Comparison of ENCODE assay signal across 22 cellular contexts in the genomic region with DNA sequence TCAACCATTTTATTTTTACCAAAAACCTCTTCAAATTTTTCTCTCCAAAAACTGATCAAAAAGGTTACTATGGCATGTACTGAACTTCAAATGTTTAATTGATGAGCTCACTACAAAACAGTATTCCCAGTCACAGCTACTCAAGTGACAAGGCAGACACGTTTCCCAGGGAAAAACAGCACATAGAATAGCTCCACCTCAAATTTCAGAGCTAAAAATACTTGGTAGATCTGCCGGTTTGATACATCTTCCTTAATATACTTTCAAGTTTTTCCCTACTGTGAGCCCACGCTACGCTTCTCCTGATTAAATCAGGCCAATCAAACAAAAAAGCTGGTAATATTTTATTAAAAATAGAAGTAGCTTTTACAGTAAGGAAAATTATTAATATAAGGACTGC.
"Had no signal": no experiment of that assay in that cellular context is flagged by ENCODE, and none has a peak within 500 bp of the region (broad histone marks: within the 10 kb centered on the region; RNA-seq: fewer than 3 reads in every experiment).

No MANE protein-coding gene starts in this region.

- H3K4me1 ChIP-seq: colonic mucosa, esophagus muscularis mucosa, esophagus squamous epithelium, foreskin keratinocyte, gastrocnemius medialis, gastroesophageal sphincter, heart left ventricle, heart right ventricle had no signal

- H3K27ac ChIP-seq: colonic mucosa, coronary artery, dorsolateral prefrontal cortex, epithelial cell of prostate, esophagus muscularis mucosa, esophagus squamous epithelium, foreskin keratinocyte, gastrocnemius medialis, gastroesophageal sphincter, heart left ventricle, heart right ventricle had no signal

- H3K36me3 ChIP-seq: colonic mucosa, esophagus squamous epithelium, gastrocnemius medialis had no signal

- H3K27me3 ChIP-seq: colonic mucosa, dorsolateral prefrontal cortex, esophagus muscularis mucosa, esophagus squamous epithelium, gastrocnemius medialis, gastroesophageal sphincter, heart left ventricle, heart right ventricle had no signal

- H3K4me3 ChIP-seq: colonic mucosa, coronary artery, dorsolateral prefrontal cortex, esophagus muscularis mucosa, esophagus squamous epithelium, gastrocnemius medialis, gastroesophageal sphincter, heart left ventricle, heart right ventricle had no signal

- DNase-seq: colonic mucosa; cortex of kidney; dermis blood vessel endothelial cell; dorsolateral prefrontal cortex; effector CD4-positive, alpha-beta T cell; effector CD8-positive, alpha-beta T cell; effector memory CD4-positive, alpha-beta T cell; effector memory CD8-positive, alpha-beta T cell; endodermal cell; erythroblast; esophagus squamous epithelium; foreskin fibroblast; foreskin keratinocyte; foreskin melanocyte; gastrocnemius medialis; glutamatergic neuron; heart left ventricle; heart right ventricle had no signal
